In genomic region chr15:70494529-70494860, GRCh38 we compare ENCODE assay signal across 10 cellular contexts.
DNase-seq lines count a peak whose midpoint lies in the region; ATAC-seq and TF ChIP-seq lines count a peak whose summit lies in the region.
"Had no signal": no experiment of that assay in that cellular context is flagged by ENCODE, and none has a peak within 500 bp of the region (broad histone marks: within the 10 kb centered on the region; RNA-seq: fewer than 3 reads in every experiment).

No MANE protein-coding gene starts in this region.

- H3K9me3 Mint-ChIP-seq in dendritic cell treated with granulocyte-macrophage colony-stimulating factor and Interleukin-4, amounts not matched to agents 40 ng/mL and 50 ng/mL, for 4 days, result no peaks in the 10 kb centered on the region

- peak overlapping the region; percentile 6 for H2AFZ ChIP-seq in IMR-90 (replicated peaks; ENCODE audit: low read length, poor library complexity)
- H2AFZ ChIP-seq in neuronal stem cell (ENCODE audit: low read length), result no peak overlapping the region

- H3K18ac ChIP-seq in IMR-90 (ENCODE audit: low read depth, low read length) (peak overlapping the region; percentile 12; the same call in 1 of the 2 replicates), neuronal stem cell (ENCODE audit: low read length) (peak overlapping the region; percentile 76)

- peaks cover 75% of the 10 kb centered on the region for H3K4me1 Mint-ChIP-seq in dendritic cell treated with granulocyte-macrophage colony-stimulating factor and Interleukin-4, amounts not matched to agents 40 ng/mL and 50 ng/mL, for 4 days (ENCODE audit: low read depth)

- H2BK20ac ChIP-seq in IMR-90 (ENCODE audit: low read depth, low read length), result peak overlapping the region; percentile 15

- H3K14ac ChIP-seq in IMR-90 (replicated peaks; ENCODE audit: low read depth, low read length), result 0 out of 2 replicates have a peak overlapping the region, but pooled peaks have one; percentile 8
- H3K14ac ChIP-seq in neuronal stem cell (ENCODE audit: low read length), result no peak overlapping the region

- no peak overlapping the region for H3K4me3 Mint-ChIP-seq in dendritic cell treated with granulocyte-macrophage colony-stimulating factor and Interleukin-4, amounts not matched to agents 40 ng/mL and 50 ng/mL, for 4 days

- no peak for DNase-seq in AG04450 (ENCODE audit: low read depth, low spot score)
- DNase-seq in IMR-90, result no peak
- no peak for DNase-seq in neuronal stem cell (ENCODE audit: low spot score)
- no peak for DNase-seq in mesenteric fat pad (ENCODE audit: low spot score)
- no peak for DNase-seq in NCI-H345 treated with DMSO at 0.1 percent for 48 hours (lab: John Stamatoyannopoulos, UW; ENCODE audit: unreplicated experiment)
- no peak for DNase-seq in hippocampal formation (lab: John Stamatoyannopoulos, UW)
- DNase-seq in activated T-cell treated with anti-CD3 and anti-CD28 coated beads for 4 hours, result no peak
- DNase-seq: midbrain, NCI-H1105 treated with DMSO at 0.1 percent for 48 hours had no signal

- H3K4me1 ChIP-seq in IMR-90 (ENCODE audit: control insufficient read depth, insufficient read depth, low read length) (peaks cover 36% of the 10 kb centered on the region), neuronal stem cell (ENCODE audit: control insufficient read depth in 2 of 2, insufficient read depth in 1 of 2, low read depth in 1 of 2, low read length in 2 of 2) (peaks cover 0 to 14% of the 10 kb centered on the region in 2 donors)

- H2BK12ac ChIP-seq in neuronal stem cell (ENCODE audit: low read length), result no peak overlapping the region

- POLR2A ChIA-PET in AG04450 (lab: Yijun Ruan, JAX), result interaction anchor here (0.6 to 1.0 kb wide), 2 partner anchors 19 to 301 kb away, joined by 4 to 11 read pairs; no protein-coding TSS in a partner anchor
- POLR2A ChIA-PET in IMR-90 (lab: Charles Lee; ENCODE audit: unreplicated experiment), result no interaction called here

- no peak overlapping the region for H4K5ac ChIP-seq in IMR-90 (ENCODE audit: low read depth, low read length)

- H3K27ac Mint-ChIP-seq in dendritic cell treated with granulocyte-macrophage colony-stimulating factor and Interleukin-4, amounts not matched to agents 40 ng/mL and 50 ng/mL, for 4 days, result peak overlapping the region; percentile 99

- no peak overlapping the region for H3K4me3 ChIP-seq in AG04450 (ENCODE audit: low read depth, low read length)
- no peak overlapping the region for H3K4me3 ChIP-seq in IMR-90 (ENCODE audit: insufficient read depth, low read depth, low read length)
- H3K4me3 ChIP-seq in neuronal stem cell (ENCODE audit: low read length in 2 of 2), result no peak overlapping the region

- peaks cover 67% of the 10 kb centered on the region for H3K27me3 Mint-ChIP-seq in dendritic cell treated with granulocyte-macrophage colony-stimulating factor and Interleukin-4, amounts not matched to agents 40 ng/mL and 50 ng/mL, for 4 days

- H3K9ac ChIP-seq in IMR-90 (ENCODE audit: low read depth, low read length) (no peak overlapping the region), neuronal stem cell (ENCODE audit: low read depth, low read length, poor library complexity) (peak overlapping the region; percentile 18)

- no peaks in the 10 kb centered on the region; the same call in 1 of the 2 replicates for H3K9me3 ChIP-seq in AG04450 (ENCODE audit: control insufficient read depth, insufficient read depth, low read length)
- H3K9me3 ChIP-seq in IMR-90 (ENCODE audit: control insufficient read depth, insufficient read depth, low read length), result no peaks in the 10 kb centered on the region
- no peaks in the 10 kb centered on the region for H3K9me3 ChIP-seq in neuronal stem cell (replicated peaks in 1 of 2; ENCODE audit: control insufficient read depth in 2 of 2, insufficient read depth in 1 of 2, low read depth in 1 of 2, low read length in 2 of 2)

- peak overlapping the region; percentile 59; the same call in 2 of the 3 replicates for H2BK15ac ChIP-seq in IMR-90 (ENCODE audit: low read depth, low read length)
- peak overlapping the region; percentile 8 for H2BK15ac ChIP-seq in neuronal stem cell (ENCODE audit: low read length)

- H3K36me3 ChIP-seq in IMR-90 (ENCODE audit: control insufficient read depth, insufficient read depth, low read length) (no peaks in the 10 kb centered on the region), neuronal stem cell (replicated peaks in 1 of 2; ENCODE audit: control insufficient read depth in 2 of 2, insufficient read depth in 2 of 2, low read length in 2 of 2) (no peaks in the 10 kb centered on the region)

- CTCF ChIA-PET in AG04450 (lab: Charles Lee), result no interaction called here
- CTCF ChIA-PET in IMR-90 (lab: Yijun Ruan, JAX), result no interaction called here

- no peak for TF ChIP-seq CTCF in AG04450 (IDR thresholded peaks at IDR 0.05; ENCODE audit: low read depth, low read length)
- TF ChIP-seq CTCF in IMR-90 (conservative IDR thresholded peaks at IDR 0.05; ENCODE audit: low read depth, low read length), result no peak

- peak overlapping the region; percentile 10 for H2AK9ac ChIP-seq in IMR-90 (replicated peaks; ENCODE audit: low read depth, low read length, poor library complexity)

- H3K4me2 ChIP-seq in IMR-90 (ENCODE audit: low read depth, low read length) (peak overlapping the region; percentile 26), neuronal stem cell (ENCODE audit: insufficient read depth, low read length, poor library complexity, severe bottlenecking) (no peak overlapping the region)

- dilution Hi-C loops in IMR-90 (cut with HindIII; ENCODE audit: low sequenced_read_pairs, unreplicated experiment), result no loop called here

- no peaks in the 10 kb centered on the region for H4K20me1 ChIP-seq in IMR-90 (ENCODE audit: insufficient read depth, low read length)

- H2BK120ac ChIP-seq in IMR-90 (ENCODE audit: low read depth, low read length) (peak overlapping the region; percentile 82), neuronal stem cell (ENCODE audit: low read depth, low read length) (no peak overlapping the region)

- in situ Hi-C loops in IMR-90 (cut with MboI; ENCODE audit: low sequenced_read_pairs), result loop anchor here (25.0 kb wide), 1 partner anchor 407 kb away; the partner anchor contains the start of gene TLE3

- H4K91ac ChIP-seq in IMR-90 (ENCODE audit: insufficient read depth, low read depth, low read length) (peak overlapping the region; percentile 85), neuronal stem cell (ENCODE audit: low read depth, low read length, poor library complexity) (no peak overlapping the region)

- TF ChIP-seq POLR2A in IMR-90 (IDR thresholded peaks at IDR 0.05; ENCODE audit: low read depth, low read length), result no peak

- H3K23ac ChIP-seq in IMR-90 (ENCODE audit: low read depth, low read length), result no peak overlapping the region
- no peak overlapping the region for H3K23ac ChIP-seq in neuronal stem cell (ENCODE audit: low read depth, low read length, poor library complexity)

- WGBS in IMR-90 (ENCODE audit: extremely low coverage in 2 of 2, insufficient read length in 1 of 2), 2 experiments, result no CpG with 5 or more reads among the region's 4 CpGs
- WGBS in neuronal stem cell (ENCODE audit: extremely low coverage in 2 of 2, insufficient read length in 2 of 2, insufficient replicate concordance in 1 of 2), 2 donors, result no CpG with 5 or more reads among the region's 4 CpGs

- peak; percentile 18 for ATAC-seq in IMR-90 (ENCODE audit: low read depth)

- H3K27me3 ChIP-seq in AG04450 (ENCODE audit: control insufficient read depth, insufficient read depth, low read length), result no peaks in the 10 kb centered on the region
- peaks cover 9% of the 10 kb centered on the region for H3K27me3 ChIP-seq in IMR-90 (ENCODE audit: control insufficient read depth, insufficient read depth, low read length)
- no peaks in the 10 kb centered on the region for H3K27me3 ChIP-seq in neuronal stem cell (ENCODE audit: control insufficient read depth in 3 of 3, insufficient read depth in 3 of 3, low read depth in 1 of 3, low read length in 3 of 3)

- peak overlapping the region; percentile 12 to 30; a peak in 3 of 4 replicates for H4K8ac ChIP-seq in IMR-90 (ENCODE audit: low read depth in 2 of 2, low read length in 2 of 2)
- H4K8ac ChIP-seq in neuronal stem cell (ENCODE audit: low read depth, low read length), result no peak overlapping the region

- intact Hi-C loops in IMR-90 (cut with micrococcal nuclease), result no loop called here
- intact Hi-C loops in dendritic cell treated with granulocyte-macrophage colony-stimulating factor and Interleukin-4, amounts not matched to agents 40 ng/mL and 50 ng/mL, for 4 days (cut with micrococcal nuclease), result no loop called here

- H3K9me1 ChIP-seq in IMR-90 (ENCODE audit: insufficient read depth, low read length), result peaks cover 33% of the 10 kb centered on the region

- H3K4ac ChIP-seq in IMR-90 (ENCODE audit: low read depth, low read length) (peak overlapping the region; percentile 77), neuronal stem cell (ENCODE audit: low read length) (no peak overlapping the region)

- TF ChIP-seq RAD21 in IMR-90 (IDR thresholded peaks at IDR 0.05; ENCODE audit: low read length), result no peak

- peak overlapping the region; percentile 57 for H2BK5ac ChIP-seq in IMR-90 (ENCODE audit: low read depth, low read length, poor library complexity, severe bottlenecking)
- H2BK5ac ChIP-seq in neuronal stem cell (ENCODE audit: low read length), result peak overlapping the region; percentile 50

- no TSS peak for BruUV-seq in IMR-90 (replicated peaks; lab: Mats Ljungman, UMichigan)

- peak overlapping the region; percentile 39 for H3K27ac ChIP-seq in AG04450 (ENCODE audit: low read depth, low read length)
- peak overlapping the region; percentile 18; the same call in 1 of the 2 replicates for H3K27ac ChIP-seq in IMR-90 (ENCODE audit: insufficient read depth, low read length)
- H3K27ac ChIP-seq in neuronal stem cell (replicated peaks; ENCODE audit: low read length), result no peak overlapping the region

- no peak overlapping the region for H3K56ac ChIP-seq in IMR-90 (ENCODE audit: extremely low read depth, insufficient read depth, low read length)

- H3K79me1 ChIP-seq in IMR-90 (ENCODE audit: low read depth in 1 of 2, low read length in 2 of 2) (no peaks in the 10 kb centered on the region), neuronal stem cell (ENCODE audit: low read depth, low read length) (no peaks in the 10 kb centered on the region)

- H3K36me3 Mint-ChIP-seq in dendritic cell treated with granulocyte-macrophage colony-stimulating factor and Interleukin-4, amounts not matched to agents 40 ng/mL and 50 ng/mL, for 4 days (ENCODE audit: low read depth), result no peaks in the 10 kb centered on the region

- peak overlapping the region; percentile 97 for H2AK5ac ChIP-seq in IMR-90 (ENCODE audit: low read depth, low read length)
- H2AK5ac ChIP-seq in neuronal stem cell (ENCODE audit: low read depth, low read length), result peak overlapping the region; percentile 17

TF ChIP-seq in IMR-90, 13 proteins besides CTCF, POLR2A, EP300 and RAD21 (continues in another document):
- no peak for TF ChIP-seq CHD1 (IDR thresholded peaks at IDR 0.05; ENCODE audit: low read depth, low read length)
